Comparison of ENCODE assay signal across 9 cellular contexts in the genomic region with DNA sequence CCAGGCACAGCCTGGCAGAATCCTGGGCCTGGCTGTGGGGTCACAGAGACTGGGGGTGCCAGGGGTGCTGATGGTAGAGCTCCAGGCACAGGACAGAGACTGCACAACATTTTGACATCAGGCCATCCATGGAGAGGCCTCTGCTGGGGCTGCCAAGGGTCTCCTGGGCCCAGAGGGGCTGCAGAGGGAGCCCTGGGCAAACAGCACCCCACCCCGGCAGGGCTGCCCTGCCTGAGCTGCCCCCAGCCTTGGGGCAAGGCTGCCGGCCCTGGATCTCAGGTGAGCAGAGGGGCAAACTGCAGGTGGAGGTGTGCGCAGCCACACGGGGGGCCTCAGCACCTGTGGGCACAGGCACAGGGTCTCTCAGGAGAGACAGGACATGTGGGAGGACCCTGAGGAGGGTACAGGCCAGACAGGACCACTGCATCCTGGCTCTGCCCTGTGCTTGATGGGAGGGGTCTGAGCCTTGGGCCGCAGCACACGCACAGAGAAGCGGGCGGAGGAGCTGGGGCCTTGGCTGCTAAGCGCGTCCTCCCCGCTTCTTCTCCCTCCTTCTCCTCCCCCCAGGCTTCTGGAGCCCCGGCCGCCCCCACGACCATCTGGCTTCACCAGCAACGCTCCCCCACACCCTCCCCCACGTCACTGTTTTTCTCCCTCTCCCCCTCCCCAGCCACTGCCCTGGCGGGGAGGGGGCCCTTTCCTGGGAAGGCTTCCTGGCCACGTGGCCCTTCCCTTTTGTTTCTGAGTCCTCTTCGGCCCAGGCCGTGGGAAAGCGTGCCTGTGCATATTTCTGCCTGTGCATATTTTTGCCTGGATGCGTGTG. TPM values are rescaled to one million over a fixed set of nuclear protein-coding genes. Genes with fewer than 3 reads are reported as not detected.
A peak's percentile ranks its signal among the peaks of the same experiment; 100 is the strongest.
DNase-seq lines count a peak whose midpoint lies in the region; ATAC-seq and TF ChIP-seq lines count a peak whose summit lies in the region.
"Had no signal": no experiment of that assay in that cellular context is flagged by ENCODE, and none has a peak within 500 bp of the region (broad histone marks: within the 10 kb centered on the region; RNA-seq: fewer than 3 reads in every experiment).

No MANE protein-coding gene starts in this region.

- no peak for TF ChIP-seq POLR2A in upper lobe of left lung (IDR thresholded peaks at IDR 0.05)
- TF ChIP-seq POLR2A in thyroid gland (IDR thresholded peaks at IDR 0.05): no peak

- DNase-seq in left ventricle myocardium inferior: peak; percentile 29
- no peak for DNase-seq in cardiac septum (ENCODE audit: low spot score)
- peak; percentile 46 for DNase-seq in astrocyte of the hippocampus (ENCODE audit: low read depth, low spot score)
- DNase-seq in medulla oblongata (ENCODE audit: extremely low spot score): peak; percentile 56
- DNase-seq in upper lobe of left lung: peak in 1 of 2 donors; percentile 68
- no peak for DNase-seq in thyroid gland
- no peak for DNase-seq in amniotic stem cell (lab: John Stamatoyannopoulos, UW)

- WGBS in upper lobe of left lung, 2 donors: 31 to 46% methylated on average over 10 to 14 of the region's 22 CpGs
- WGBS in thyroid gland, 2 donors: 66 to 68% methylated on average over 19 to 21 of the region's 22 CpGs

- TF ChIP-seq CTCF in left ventricle myocardium inferior (IDR thresholded peaks at IDR 0.05; ENCODE audit: borderline replicate concordance) (no peak), upper lobe of left lung (IDR thresholded peaks at IDR 0.05) (no peak), thyroid gland (IDR thresholded peaks at IDR 0.05) (no peak)

- H3K27ac ChIP-seq in left ventricle myocardium inferior (replicated peaks) (peak overlapping the region; percentile 82), upper lobe of left lung (peak overlapping the region in 3 of 4 donors; percentile 68 to 73 (median 69)), thyroid gland (no peak overlapping the region)
- H3K27ac ChIP-seq: vagina had no signal

- no peak for ATAC-seq in upper lobe of left lung (ENCODE audit: low FRiP score in 2 of 2)
- no peak for ATAC-seq in HG02938 (IDR thresholded peaks at IDR 0.05; ENCODE audit: unreplicated experiment)

- H3K4me1 ChIP-seq in left ventricle myocardium inferior (peaks cover 65% of the 10 kb centered on the region), upper lobe of left lung (peaks cover 41 to 65% (median 45%) of the 10 kb centered on the region in 4 donors), thyroid gland (peaks cover 8 to 33% of the 10 kb centered on the region in 2 donors)

- H3K36me3 ChIP-seq in left ventricle myocardium inferior: no peaks in the 10 kb centered on the region
- no peaks in the 10 kb centered on the region for H3K36me3 ChIP-seq in upper lobe of left lung
- H3K36me3 ChIP-seq in thyroid gland: no peaks in the 10 kb centered on the region
- H3K36me3 ChIP-seq: vagina had no signal

- no peaks in the 10 kb centered on the region for H3K9me3 ChIP-seq in left ventricle myocardium inferior (replicated peaks)
- no peaks in the 10 kb centered on the region for H3K9me3 ChIP-seq in upper lobe of left lung
- no peaks in the 10 kb centered on the region for H3K9me3 ChIP-seq in thyroid gland
- H3K9me3 ChIP-seq: vagina had no signal

- H3K4me3 ChIP-seq in left ventricle myocardium inferior (peak overlapping the region; percentile 4), upper lobe of left lung (no peak overlapping the region), thyroid gland (replicated peaks in 1 of 3) (no peak overlapping the region)

- intact Hi-C loops in left ventricle myocardium inferior (cut with micrococcal nuclease): no loop called here
- intact Hi-C loops in cardiac septum (cut with DNase I): no loop called here
- intact Hi-C loops in thyroid gland (cut with DNase I): no loop called here

- H3K27me3 ChIP-seq in left ventricle myocardium inferior (ENCODE audit: low read depth): no peaks in the 10 kb centered on the region
- H3K27me3 ChIP-seq in upper lobe of left lung: no peaks in the 10 kb centered on the region
- H3K27me3 ChIP-seq in thyroid gland: no peaks in the 10 kb centered on the region
- H3K27me3 ChIP-seq: vagina had no signal

- no peak for TF ChIP-seq EP300 in upper lobe of left lung (IDR thresholded peaks at IDR 0.05)

RNA-seq across cellular contexts. Expression of gene RTN4R, which starts 28.0 kb away (rescaled TPM):
- total RNA-seq in left ventricle myocardium inferior (0.96 TPM), cardiac septum (1.0 TPM), upper lobe of left lung (10 to 100 TPM in 2 of 6 donors, 1 to 10 TPM in 4; 2.6 to 13.0 (median 9.0) TPM), thyroid gland (1 to 10 TPM; 4.0 to 8.6 (median 5.9) TPM)

Comparison
In these comparisons a context has a peak if more than half of its experiments do, and no peak if none do; other contexts are left out.
1. DNase-seq: peak in left ventricle myocardium inferior (single experiment), astrocyte of the hippocampus (single experiment) and medulla oblongata (single experiment); none in cardiac septum (single experiment), thyroid gland (0 of 2) and amniotic stem cell (single experiment).
2. H3K27ac ChIP-seq: peak in left ventricle myocardium inferior (single experiment) and upper lobe of left lung (3 of 4); none in thyroid gland (0 of 3).